24 cellular contexts compared by ENCODE assay signal in genomic region chr1:182080040-182080439, GRCh38. TPM values are rescaled to one million over a fixed set of nuclear protein-coding genes. Genes with fewer than 3 reads are reported as not detected.
"Had no signal": no experiment of that assay in that cellular context is flagged by ENCODE, and none has a peak within 500 bp of the region (broad histone marks: within the 10 kb centered on the region; RNA-seq: fewer than 3 reads in every experiment).

No MANE protein-coding gene starts in this region.

- H3K4me2 ChIP-seq: PC-9 had no signal

- H3K36me3 ChIP-seq: brain microvascular endothelial cell, cardiac muscle cell had no signal

- H3K27me3 ChIP-seq: brain microvascular endothelial cell, cardiac muscle cell had no signal

- H2AFZ ChIP-seq: PC-9 had no signal

- H3K27ac ChIP-seq: brain microvascular endothelial cell, cardiac muscle cell, PC-9, VCaP had no signal

- DNase-seq: activated CD4-positive, alpha-beta memory T cell treated with anti-CD3 and anti-CD28 coated beads for 36 hours; activated CD4-positive, alpha-beta T cell treated with anti-CD3 and anti-CD28 coated beads, Interleukin-2, amount 10 ng/mL, durations not matched to agents 7 days and 5 days; activated CD4-positive, CD25-positive, alpha-beta regulatory T cell; activated CD8-positive, alpha-beta memory T cell treated with anti-CD3 and anti-CD28 coated beads for 24 hours; activated gamma-delta T cell; activated naive CD4-positive, alpha-beta T cell treated with anti-CD3 and anti-CD28 coated beads, Interleukin-2, amount 10 ng/mL, durations not matched to agents 7 days and 5 days; activated naive CD8-positive, alpha-beta T cell treated with anti-CD3 and anti-CD28 coated beads for 36 hours; activated T-cell treated with anti-CD3 and anti-CD28 coated beads for 4 hours; activated T-cell treated with anti-CD3 and anti-CD28 coated beads, Interleukin-2, amount 50 U/mL, for 48 hours; brain microvascular endothelial cell; MM.1S; NCI-H1092; NCI-H1417; NCI-H1930; NCI-H2171; NCI-H2227 treated with DMSO at 0.1 percent for 48 hours; NCI-H446 treated with DMSO at 0.1 percent for 48 hours; NCI-H524 treated with DMSO at 0.1 percent for 48 hours; NCI-H748 treated with DMSO at 0.1 percent for 48 hours; PC-9; SHP77 treated with DMSO at 0.1 percent for 48 hours had no signal

- H3K4me3 ChIP-seq: cardiac muscle cell, PC-9 had no signal

- ATAC-seq: activated T-helper 17 cell treated with anti-CD3 and anti-CD28 coated beads, Interleukin-2, amount 50 U/mL, for 72 hours had no signal

RNA-seq across cellular contexts. Expression of gene ZNF648, which starts 18.5 kb away (rescaled TPM):
- total RNA-seq: activated CD4-positive, alpha-beta memory T cell treated with anti-CD3 and anti-CD28 coated beads for 36 hours; activated CD4-positive, alpha-beta T cell treated with anti-CD3 and anti-CD28 coated beads, Interleukin-2, amount 10 ng/mL, durations not matched to agents 7 days and 5 days; activated naive CD8-positive, alpha-beta T cell treated with anti-CD3 and anti-CD28 coated beads for 36 hours; PC-9 had no signal
- polyA plus RNA-seq: cardiac muscle cell had no signal
